In genomic region chr11:16976360-16976759, GRCh38 we compare ENCODE assay signal across 21 cellular contexts. TPM values are rescaled to one million over a fixed set of nuclear protein-coding genes. Genes with fewer than 3 reads are reported as not detected.
A peak's percentile ranks its signal among the peaks of the same experiment; 100 is the strongest.
DNase-seq lines count a peak whose midpoint lies in the region; ATAC-seq and TF ChIP-seq lines count a peak whose summit lies in the region.
"Had no signal": no experiment of that assay in that cellular context is flagged by ENCODE, and none has a peak within 500 bp of the region (broad histone marks: within the 10 kb centered on the region; RNA-seq: fewer than 3 reads in every experiment).

No MANE protein-coding gene starts in this region.

- H2AFZ ChIP-seq in neural progenitor cell (replicated peaks), result no peak overlapping the region

- ATAC-seq in upper lobe of right lung (no peak), GM19328 (IDR thresholded peaks at IDR 0.05; ENCODE audit: unreplicated experiment) (no peak)
- ATAC-seq: HCT116, Panc1 had no signal

- peak overlapping the region; percentile 10 for H3K27ac Mint-ChIP-seq in mesothelial cell of epicardium
- H3K27ac Mint-ChIP-seq in immature natural killer cell, result no peak overlapping the region
- no peak overlapping the region for H3K27ac Mint-ChIP-seq in neural progenitor cell

- H3K36me3 ChIP-seq in upper lobe of right lung, result no peaks in the 10 kb centered on the region
- no peaks in the 10 kb centered on the region for H3K36me3 ChIP-seq in neural progenitor cell
- H3K36me3 ChIP-seq: MG63, SJCRH30 had no signal

- H3K9ac ChIP-seq in neural progenitor cell, result no peak overlapping the region

- peak overlapping the region; percentile 18 for H3K27ac ChIP-seq in caudate nucleus (ENCODE audit: low read depth, low read length)
- peak overlapping the region; percentile 42 for H3K27ac ChIP-seq in upper lobe of right lung
- H3K27ac ChIP-seq in neural progenitor cell, result no peak overlapping the region
- H3K27ac ChIP-seq: C4-2B, SJCRH30 had no signal

- H3K79me2 ChIP-seq in neural progenitor cell (ENCODE audit: low read depth), result peaks cover 18% of the 10 kb centered on the region

- peaks cover 7% of the 10 kb centered on the region for H3K4me1 ChIP-seq in upper lobe of right lung
- peaks cover 57% of the 10 kb centered on the region for H3K4me1 ChIP-seq in neural progenitor cell

- H3K9me3 ChIP-seq in upper lobe of right lung (no peaks in the 10 kb centered on the region), neural progenitor cell (ENCODE audit: low read depth) (no peaks in the 10 kb centered on the region)
- H3K9me3 ChIP-seq: MG63, SJCRH30 had no signal

- H3K27me3 Mint-ChIP-seq in mesothelial cell of epicardium (ENCODE audit: low read depth) (no peaks in the 10 kb centered on the region), immature natural killer cell (ENCODE audit: low read depth in 3 of 3) (peaks cover 1 to 6% (median 5%) of the 10 kb centered on the region in 3 donors), neural progenitor cell (ENCODE audit: insufficient read depth, low read depth) (peaks cover 2% of the 10 kb centered on the region)
- H3K27me3 Mint-ChIP-seq: IgD-negative memory B cell had no signal

- no peak for TF ChIP-seq CTCF in mesothelial cell of epicardium (IDR thresholded peaks at IDR 0.05; ENCODE audit: unreplicated experiment)
- no peak for TF ChIP-seq CTCF in upper lobe of right lung (IDR thresholded peaks at IDR 0.05)
- TF ChIP-seq CTCF in neural progenitor cell (IDR thresholded peaks at IDR 0.05), result no peak

- H4K20me1 ChIP-seq in neural progenitor cell (ENCODE audit: low read depth), result peaks cover 60% of the 10 kb centered on the region

- H3K4me2 ChIP-seq in neural progenitor cell, result no peak overlapping the region

- H3K4me1 Mint-ChIP-seq in mesothelial cell of epicardium (peaks cover 36% of the 10 kb centered on the region), immature natural killer cell (no peaks in the 10 kb centered on the region), neural progenitor cell (peaks cover 57% of the 10 kb centered on the region)
- H3K4me1 Mint-ChIP-seq: IgD-negative memory B cell had no signal

- H3K4me3 ChIP-seq in upper lobe of right lung, result no peak overlapping the region
- no peak overlapping the region for H3K4me3 ChIP-seq in neural progenitor cell
- H3K4me3 ChIP-seq: MG63, SJCRH30 had no signal

- intact Hi-C loops in upper lobe of right lung (cut with DNase I), result no loop called here

- H3K27me3 ChIP-seq in upper lobe of right lung (no peaks in the 10 kb centered on the region), neural progenitor cell (no peaks in the 10 kb centered on the region)
- H3K27me3 ChIP-seq: MG63, SJCRH30 had no signal

- DNase-seq in OCI-M2 (lab: John Stamatoyannopoulos, UW; ENCODE audit: unreplicated experiment) (peak; percentile 24), caudate nucleus (lab: John Stamatoyannopoulos, UW) (no peak), mesothelial cell of epicardium (ENCODE audit: low spot score in 2 of 2, unreplicated experiment in 2 of 2) (no peak), upper lobe of right lung (no peak), immature natural killer cell (no peak), neural progenitor cell (ENCODE audit: low spot score) (no peak)
- DNase-seq: ACHN, DMS79, Kasumi-1, MG63, NCI-H1048, NCI-H1436, NCI-H1930, NCI-H345, NCI-H524 treated with DMSO at 0.1 percent for 48 hours, SJCRH30 had no signal

- H3K9me3 Mint-ChIP-seq in mesothelial cell of epicardium (no peaks in the 10 kb centered on the region), immature natural killer cell (no peaks in the 10 kb centered on the region), neural progenitor cell (no peaks in the 10 kb centered on the region)
- H3K9me3 Mint-ChIP-seq: IgD-negative memory B cell had no signal

- H3K36me3 Mint-ChIP-seq in mesothelial cell of epicardium (no peaks in the 10 kb centered on the region), immature natural killer cell (no peaks in the 10 kb centered on the region), neural progenitor cell (peaks cover 4% of the 10 kb centered on the region)

- no peak overlapping the region for H3K4me3 Mint-ChIP-seq in mesothelial cell of epicardium
- no peak overlapping the region for H3K4me3 Mint-ChIP-seq in immature natural killer cell
- H3K4me3 Mint-ChIP-seq in neural progenitor cell, result no peak overlapping the region
- H3K4me3 Mint-ChIP-seq: IgD-negative memory B cell had no signal

- H3F3A ChIP-seq in neural progenitor cell (ENCODE audit: low read depth), result peaks cover 44% of the 10 kb centered on the region

RNA-seq across cellular contexts. Expression of gene PLEKHA7, which starts 37.9 kb away (rescaled TPM):
- 23.9 to 30.5 TPM (median 30.5 TPM) in 3 replicates for total RNA-seq in mesothelial cell of epicardium
- total RNA-seq in upper lobe of right lung, result 43.6 TPM
- polyA plus RNA-seq in immature natural killer cell, result under 1 TPM in 2 of 3 donors, not detected in 1; 0.28 to 0.31 TPM
- total RNA-seq in neural progenitor cell (ENCODE audit: low replicate concordance), result 20.3 and 24.0 TPM in 2 replicates
- total RNA-seq: SJCRH30 had no signal
